In genomic region chr15:90214553-90215205, GRCh38 we compare ENCODE assay signal across 10 cellular contexts. TPM values are rescaled to one million over a fixed set of nuclear protein-coding genes. Genes with fewer than 3 reads are reported as not detected.
A peak's percentile ranks its signal among the peaks of the same experiment; 100 is the strongest.
DNase-seq lines count a peak whose midpoint lies in the region; ATAC-seq, FAIRE-seq and TF ChIP-seq lines count a peak whose summit lies in the region.
"Had no signal": no experiment of that assay in that cellular context is flagged by ENCODE, and none has a peak within 500 bp of the region (broad histone marks: within the 10 kb centered on the region; RNA-seq: fewer than 3 reads in every experiment).

No MANE protein-coding gene starts in this region.

- peak overlapping the region; percentile 88 for H3K27ac ChIP-seq in OCI-LY1 (ENCODE audit: low read depth, low read length, poor library complexity, severe bottlenecking)
- peak overlapping the region; percentile 68 to 100 for H3K27ac ChIP-seq in small intestine (ENCODE audit: low read depth in 1 of 2, low read length in 1 of 2)

- no peaks in the 10 kb centered on the region for H3K79me2 ChIP-seq in OCI-LY1 (ENCODE audit: insufficient read depth, low read length)

- H3K4me3 ChIP-seq in OCI-LY1 (ENCODE audit: low read depth, low read length, poor library complexity, severe bottlenecking) (no peak overlapping the region), epithelial cell of proximal tubule (ENCODE audit: low read depth, low read length) (no peak overlapping the region), small intestine (ENCODE audit: low read depth in 1 of 2, low read length in 2 of 2) (no peak overlapping the region)

- FAIRE-seq in small intestine (lab: Jason Lieb, UNC) (no peak), urothelium cell line (lab: Jason Lieb, UNC) (no peak)
- FAIRE-seq: A204.1 had no signal

- TF ChIP-seq CTCF in OCI-LY1 (IDR thresholded peaks at IDR 0.05; ENCODE audit: low read length) (peak; percentile 20; the same call in 1 of the 2 replicates), epithelial cell of proximal tubule (conservative IDR thresholded peaks at IDR 0.05; ENCODE audit: low read depth, low read length) (peak; percentile 43)

- no peaks in the 10 kb centered on the region for H3F3A ChIP-seq in OCI-LY1 (ENCODE audit: insufficient read depth, low read length)

- no peak overlapping the region for H2AFZ ChIP-seq in OCI-LY1 (ENCODE audit: low read length)

- peak overlapping the region; percentile 4; the same call in 1 of the 2 replicates for H3K4me2 ChIP-seq in OCI-LY1 (ENCODE audit: low read length)

- H4K20me1 ChIP-seq in OCI-LY1 (ENCODE audit: insufficient read depth, low read length), result no peaks in the 10 kb centered on the region

- no peak for ATAC-seq in HG03139 (IDR thresholded peaks at IDR 0.05; ENCODE audit: unreplicated experiment)

- DNase-seq in DMS53 (lab: John Stamatoyannopoulos, UW), result peak; percentile 21
- no peak for DNase-seq in DMS53 treated with DMSO at 0.1 percent for 48 hours (lab: John Stamatoyannopoulos, UW; ENCODE audit: unreplicated experiment)
- no peak for DNase-seq in epithelial cell of proximal tubule (ENCODE audit: low read depth)
- no peak for DNase-seq in small intestine
- DNase-seq in urothelium cell line (ENCODE audit: low spot score), result no peak
- DNase-seq in NOMO-1 (lab: John Stamatoyannopoulos, UW; ENCODE audit: unreplicated experiment in 2 of 2), result no peak
- DNase-seq: NCI-H526 treated with DMSO at 0.1 percent for 48 hours had no signal

- no peaks in the 10 kb centered on the region for H3K27me3 ChIP-seq in OCI-LY1 (ENCODE audit: insufficient read depth, low read length)
- H3K27me3 ChIP-seq in small intestine (ENCODE audit: control insufficient read depth in 2 of 2, insufficient read depth in 2 of 2, low read length in 2 of 2), result no peaks in the 10 kb centered on the region

- H3K36me3 ChIP-seq in OCI-LY1 (ENCODE audit: insufficient read depth, low read length) (peaks cover 9% of the 10 kb centered on the region), small intestine (ENCODE audit: control insufficient read depth in 2 of 2, insufficient read depth in 2 of 2, low read length in 2 of 2) (peaks cover 0 to 3% of the 10 kb centered on the region in 2 donors)

- no peaks in the 10 kb centered on the region for H3K9me2 ChIP-seq in OCI-LY1 (ENCODE audit: low read depth, low read length)

- 58 to 62% (median 62%) methylated on average over 8 of the region's 8 CpGs for WGBS in small intestine, 3 donors

- peaks cover 80% of the 10 kb centered on the region for H3K4me1 ChIP-seq in OCI-LY1 (ENCODE audit: insufficient read depth, low read length, severe bottlenecking)
- peaks cover 8 to 9% of the 10 kb centered on the region in 2 donors for H3K4me1 ChIP-seq in small intestine (ENCODE audit: control insufficient read depth in 2 of 2, insufficient read depth in 1 of 2, low read depth in 1 of 2, low read length in 1 of 2)

- H3K9ac ChIP-seq in OCI-LY1 (ENCODE audit: low read length), result peak overlapping the region; percentile 0; the same call in 1 of the 2 replicates

- H3K9me3 ChIP-seq in OCI-LY1 (ENCODE audit: low read length) (no peaks in the 10 kb centered on the region), small intestine (ENCODE audit: control insufficient read depth, low read depth) (no peaks in the 10 kb centered on the region)

RNA-seq across cellular contexts. Expression of gene SEMA4B, which starts 13.5 kb away (rescaled TPM):
- total RNA-seq in epithelial cell of proximal tubule, result 75.6 and 89.6 TPM in 2 replicates
- polyA plus RNA-seq in small intestine, result 10 to 100 TPM; 26.2 to 37.9 (median 31.8) TPM

RNA-seq across cellular contexts. Expression of gene CIB1, which starts 19.1 kb away (rescaled TPM):
- total RNA-seq in epithelial cell of proximal tubule, result 76.0 and 90.9 TPM in 2 replicates
- 100 to 1,000 TPM; 219 to 360 (median 356) TPM for polyA plus RNA-seq in small intestine

RNA-seq across cellular contexts. Expression of gene GDPGP1, which starts 19.3 kb away (rescaled TPM):
- total RNA-seq in epithelial cell of proximal tubule, result 9.9 and 22.3 TPM in 2 replicates
- 1 to 10 TPM; 4.9 to 7.5 (median 5.6) TPM for polyA plus RNA-seq in small intestine

RNA-seq across cellular contexts. Expression of gene TTLL13, which starts 34.7 kb away (rescaled TPM):
- not detected in 2 replicates for total RNA-seq in epithelial cell of proximal tubule
- polyA plus RNA-seq in small intestine, result under 1 TPM in 2 of 3 donors, not detected in 1; 0.07 to 0.45 TPM

RNA-seq across cellular contexts. Expression of gene NGRN, which starts 50.8 kb away (rescaled TPM):
- 74.8 and 79.6 TPM in 2 replicates for total RNA-seq in epithelial cell of proximal tubule
- polyA plus RNA-seq in small intestine, result 10 to 100 TPM; 41.4 to 56.6 (median 43.2) TPM
